15 cellular contexts compared by ENCODE assay signal in the genomic region with DNA sequence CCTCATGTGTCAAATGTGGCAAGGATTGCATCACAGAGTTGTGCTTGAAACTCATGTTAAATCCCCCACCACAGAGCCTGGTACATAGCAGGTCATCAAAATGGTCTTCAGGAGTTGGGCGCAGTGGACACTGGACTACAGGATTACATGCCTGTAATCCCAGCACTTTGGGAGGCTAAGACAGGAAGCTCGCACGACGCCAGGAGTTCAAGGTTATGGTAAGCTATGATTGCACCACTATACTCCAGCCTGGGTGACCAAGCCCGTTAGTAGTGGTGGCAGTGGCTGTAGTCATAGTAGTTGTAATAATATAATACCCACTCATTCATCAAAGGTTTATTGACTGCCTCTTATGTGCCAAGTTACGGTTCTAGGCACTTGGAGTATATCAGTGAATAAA.
DNase-seq lines count a peak whose midpoint lies in the region; ATAC-seq and TF ChIP-seq lines count a peak whose summit lies in the region.
"Had no signal": no experiment of that assay in that cellular context is flagged by ENCODE, and none has a peak within 500 bp of the region (broad histone marks: within the 10 kb centered on the region; RNA-seq: fewer than 3 reads in every experiment).

No MANE protein-coding gene starts in this region.

- H3K4me1 ChIP-seq in IMR-90 (ENCODE audit: control insufficient read depth, insufficient read depth, low read length) (peaks cover 16% of the 10 kb centered on the region), mesenchymal stem cell (ENCODE audit: control insufficient read depth, insufficient read depth, low read depth, low read length) (peaks cover 13% of the 10 kb centered on the region), upper lobe of right lung (peaks cover 15% of the 10 kb centered on the region), hepatocyte (ENCODE audit: insufficient read depth) (peaks cover 20% of the 10 kb centered on the region)

- H3K4ac ChIP-seq in IMR-90 (ENCODE audit: low read depth, low read length) (no peak overlapping the region), mesenchymal stem cell (ENCODE audit: low read depth in 1 of 2, low read length in 2 of 2) (no peak overlapping the region)

- POLR2A ChIA-PET in IMR-90 (lab: Charles Lee; ENCODE audit: unreplicated experiment), result no interaction called here

- WGBS in IMR-90 (ENCODE audit: extremely low coverage in 2 of 2, insufficient read length in 1 of 2), 2 experiments, result no CpG with 5 or more reads among the region's 6 CpGs
- 100% methylated on average over 3 of the region's 6 CpGs for WGBS in mesenchymal stem cell
- WGBS in hepatocyte (ENCODE audit: low lambda C conversion rate, missing lambda C conversion rate), result 93% methylated on average over 6 of the region's 6 CpGs

- no peaks in the 10 kb centered on the region for H3K27me3 Mint-ChIP-seq in activated naive CD4-positive, alpha-beta T cell treated with anti-CD3 and anti-CD28 coated beads, Interleukin-2, amount 50 U/mL, for 24 hours
- H3K27me3 Mint-ChIP-seq: B cell had no signal

- H2BK12ac ChIP-seq in mesenchymal stem cell (ENCODE audit: low read length in 2 of 2), result no peak overlapping the region

- no peak overlapping the region for H3K27ac ChIP-seq in IMR-90 (ENCODE audit: insufficient read depth, low read length)
- no peak overlapping the region for H3K27ac ChIP-seq in mesenchymal stem cell (ENCODE audit: low read length, poor library complexity, severe bottlenecking)
- no peak overlapping the region for H3K27ac ChIP-seq in upper lobe of right lung
- H3K27ac ChIP-seq in hepatocyte, result no peak overlapping the region

- ATAC-seq in activated naive CD4-positive, alpha-beta T cell treated with anti-CD3 and anti-CD28 coated beads, Interleukin-2, amount 50 U/mL, for 72 hours, result no peak
- no peak for ATAC-seq in IMR-90 (ENCODE audit: low read depth)
- ATAC-seq in upper lobe of right lung, result no peak
- ATAC-seq: CD8-positive, alpha-beta T cell had no signal

- no peak overlapping the region for H2BK20ac ChIP-seq in IMR-90 (ENCODE audit: low read depth, low read length)

- TF ChIP-seq RAD21 in IMR-90 (IDR thresholded peaks at IDR 0.05; ENCODE audit: low read length), result no peak

- no peak overlapping the region for H3K14ac ChIP-seq in IMR-90 (replicated peaks; ENCODE audit: low read depth, low read length)
- no peak overlapping the region for H3K14ac ChIP-seq in mesenchymal stem cell (ENCODE audit: low read length in 2 of 2)

- H3K4me1 Mint-ChIP-seq in activated naive CD4-positive, alpha-beta T cell treated with anti-CD3 and anti-CD28 coated beads, Interleukin-2, amount 50 U/mL, for 24 hours, result peaks cover 43% of the 10 kb centered on the region

- H3K9ac ChIP-seq in IMR-90 (ENCODE audit: low read depth, low read length), result no peak overlapping the region
- no peak overlapping the region for H3K9ac ChIP-seq in mesenchymal stem cell (ENCODE audit: low read length)

- H3K79me2 ChIP-seq in hepatocyte, result no peaks in the 10 kb centered on the region

- dilution Hi-C loops in IMR-90 (cut with HindIII; ENCODE audit: low sequenced_read_pairs, unreplicated experiment), result loop anchor here (25.0 kb wide), 1 partner anchor 104 kb away; no protein-coding TSS in a partner anchor

- H3K9me2 ChIP-seq in hepatocyte (replicated peaks; ENCODE audit: insufficient read depth), result no peaks in the 10 kb centered on the region

- DNase-seq in activated naive CD4-positive, alpha-beta T cell treated with anti-CD3 and anti-CD28 coated beads, Interleukin-2, amount 50 U/mL, for 72 hours (ENCODE audit: low spot score in 2 of 2), result no peak
- DNase-seq in IMR-90 (no peak), mesenchymal stem cell (no peak), upper lobe of right lung (peak; percentile 11), hepatocyte (ENCODE audit: low spot score) (no peak), COR-L47 (lab: John Stamatoyannopoulos, UW) (no peak)
- DNase-seq: C1 segment of cervical spinal cord; Caco-2; CD8-positive, alpha-beta T cell; DND-41; GDM1; GOT3; H9 had no signal

- H3K9me3 Mint-ChIP-seq in activated naive CD4-positive, alpha-beta T cell treated with anti-CD3 and anti-CD28 coated beads, Interleukin-2, amount 50 U/mL, for 24 hours, result no peaks in the 10 kb centered on the region
- H3K9me3 Mint-ChIP-seq in activated naive CD4-positive, alpha-beta T cell treated with anti-CD3 and anti-CD28 coated beads, Interleukin-2, amount 50 U/mL, for 72 hours, result no peaks in the 10 kb centered on the region
- H3K9me3 Mint-ChIP-seq: CD8-positive, alpha-beta T cell had no signal

- 0 out of 3 replicates have a peak overlapping the region, but pooled peaks have one; percentile 4 for H2BK15ac ChIP-seq in IMR-90 (ENCODE audit: low read depth, low read length)
- H2BK15ac ChIP-seq in mesenchymal stem cell (ENCODE audit: low read depth, poor library complexity, severe bottlenecking), result no peak overlapping the region

- H2AK9ac ChIP-seq in IMR-90 (replicated peaks; ENCODE audit: low read depth, low read length, poor library complexity), result no peak overlapping the region

- H3K9me3 ChIP-seq in IMR-90 (ENCODE audit: control insufficient read depth, insufficient read depth, low read length), result no peaks in the 10 kb centered on the region
- no peaks in the 10 kb centered on the region for H3K9me3 ChIP-seq in mesenchymal stem cell (ENCODE audit: control insufficient read depth, low read length)
- H3K9me3 ChIP-seq in upper lobe of right lung, result no peaks in the 10 kb centered on the region
- H3K9me3 ChIP-seq in hepatocyte (ENCODE audit: low read depth), result no peaks in the 10 kb centered on the region
- H3K9me3 ChIP-seq: Caco-2 had no signal

- H3K27me3 ChIP-seq in IMR-90 (ENCODE audit: control insufficient read depth, insufficient read depth, low read length), result no peaks in the 10 kb centered on the region
- no peaks in the 10 kb centered on the region for H3K27me3 ChIP-seq in mesenchymal stem cell (ENCODE audit: control insufficient read depth in 1 of 2, insufficient read depth in 1 of 2, low read length in 2 of 2)
- H3K27me3 ChIP-seq in upper lobe of right lung, result no peaks in the 10 kb centered on the region
- no peaks in the 10 kb centered on the region for H3K27me3 ChIP-seq in hepatocyte

- H3K79me1 ChIP-seq in IMR-90 (ENCODE audit: low read depth in 1 of 2, low read length in 2 of 2), result no peaks in the 10 kb centered on the region
- no peaks in the 10 kb centered on the region for H3K79me1 ChIP-seq in mesenchymal stem cell (replicated peaks; ENCODE audit: low read length, poor library complexity, severe bottlenecking)

- CTCF ChIA-PET in IMR-90 (lab: Yijun Ruan, JAX), result interaction anchor here (1.1 kb wide), 1 partner anchor 18 kb away, joined by 3 read pairs; no protein-coding TSS in a partner anchor

- H2BK5ac ChIP-seq in IMR-90 (ENCODE audit: low read depth, low read length, poor library complexity, severe bottlenecking) (no peak overlapping the region), mesenchymal stem cell (ENCODE audit: low read depth, low read length, poor library complexity, severe bottlenecking) (no peak overlapping the region)

- no peak overlapping the region for H3K4me3 Mint-ChIP-seq in activated naive CD4-positive, alpha-beta T cell treated with anti-CD3 and anti-CD28 coated beads, Interleukin-2, amount 50 U/mL, for 24 hours
- H3K4me3 Mint-ChIP-seq: B cell; CD8-positive, alpha-beta T cell; H9 had no signal

- H4K20me1 ChIP-seq in IMR-90 (ENCODE audit: insufficient read depth, low read length), result no peaks in the 10 kb centered on the region
- H4K20me1 ChIP-seq in hepatocyte (ENCODE audit: insufficient read depth, poor library complexity, severe bottlenecking), result no peaks in the 10 kb centered on the region

- H2BK120ac ChIP-seq in IMR-90 (ENCODE audit: low read depth, low read length), result peak overlapping the region; percentile 94; the same call in 1 of the 2 replicates
- H2BK120ac ChIP-seq in mesenchymal stem cell (ENCODE audit: low read depth, low read length), result no peak overlapping the region

- H3K36me3 ChIP-seq in IMR-90 (ENCODE audit: control insufficient read depth, insufficient read depth, low read length) (no peaks in the 10 kb centered on the region), mesenchymal stem cell (ENCODE audit: control insufficient read depth in 1 of 2, insufficient read depth in 2 of 2, low read depth in 1 of 2, low read length in 2 of 2) (no peaks in the 10 kb centered on the region), upper lobe of right lung (no peaks in the 10 kb centered on the region), hepatocyte (replicated peaks; ENCODE audit: insufficient read depth, low read depth) (no peaks in the 10 kb centered on the region)

- H4K8ac ChIP-seq in IMR-90 (ENCODE audit: low read depth in 2 of 2, low read length in 2 of 2) (no peak overlapping the region), mesenchymal stem cell (ENCODE audit: low read length) (no peak overlapping the region)

- no peak overlapping the region for H4K5ac ChIP-seq in IMR-90 (ENCODE audit: low read depth, low read length)

- H4K91ac ChIP-seq in IMR-90 (ENCODE audit: insufficient read depth, low read depth, low read length) (0 out of 2 replicates have a peak overlapping the region, but pooled peaks have one; percentile 9), mesenchymal stem cell (ENCODE audit: low read length) (no peak overlapping the region)

- in situ Hi-C loops in IMR-90 (cut with MboI; ENCODE audit: low sequenced_read_pairs), result no loop called here

- H3K4me2 ChIP-seq in IMR-90 (ENCODE audit: low read depth, low read length), result no peak overlapping the region
- no peak overlapping the region for H3K4me2 ChIP-seq in mesenchymal stem cell (ENCODE audit: low read length, poor library complexity, severe bottlenecking)
- H3K4me2 ChIP-seq in hepatocyte, result no peak overlapping the region

- H3K36me3 Mint-ChIP-seq in activated naive CD4-positive, alpha-beta T cell treated with anti-CD3 and anti-CD28 coated beads, Interleukin-2, amount 50 U/mL, for 24 hours, result no peaks in the 10 kb centered on the region
- H3K36me3 Mint-ChIP-seq in activated naive CD4-positive, alpha-beta T cell treated with anti-CD3 and anti-CD28 coated beads, Interleukin-2, amount 50 U/mL, for 72 hours, result peaks cover 0 to 26% of the 10 kb centered on the region in 2 donors
- H3K36me3 Mint-ChIP-seq: CD8-positive, alpha-beta T cell had no signal

- H3K4me3 ChIP-seq in IMR-90 (ENCODE audit: insufficient read depth, low read depth, low read length) (no peak overlapping the region), mesenchymal stem cell (ENCODE audit: insufficient read depth in 1 of 2, low read depth in 1 of 2, low read length in 2 of 2) (no peak overlapping the region), upper lobe of right lung (no peak overlapping the region), hepatocyte (no peak overlapping the region)

- no peak overlapping the region for H3K23ac ChIP-seq in IMR-90 (ENCODE audit: low read depth, low read length)
- no peak overlapping the region for H3K23ac ChIP-seq in mesenchymal stem cell (ENCODE audit: low read length in 2 of 2)

- BruUV-seq in IMR-90 (replicated peaks; lab: Mats Ljungman, UMichigan), result no TSS peak

- H3K18ac ChIP-seq in IMR-90 (ENCODE audit: low read depth, low read length) (no peak overlapping the region), mesenchymal stem cell (ENCODE audit: low read depth in 1 of 2, low read length in 2 of 2) (no peak overlapping the region)

- H3K9me1 ChIP-seq in IMR-90 (ENCODE audit: insufficient read depth, low read length), result peaks cover 30% of the 10 kb centered on the region

- H2AK5ac ChIP-seq in IMR-90 (ENCODE audit: low read depth, low read length) (peak overlapping the region; percentile 83), mesenchymal stem cell (ENCODE audit: low read length, severe bottlenecking) (peak overlapping the region; percentile 44)

- intact Hi-C loops in IMR-90 (cut with micrococcal nuclease), result no loop called here
- intact Hi-C loops in upper lobe of right lung (cut with DNase I), result no loop called here

- H3K56ac ChIP-seq in IMR-90 (ENCODE audit: extremely low read depth, insufficient read depth, low read length), result no peak overlapping the region

- peak overlapping the region; percentile 35 for H3K27ac Mint-ChIP-seq in activated naive CD4-positive, alpha-beta T cell treated with anti-CD3 and anti-CD28 coated beads, Interleukin-2, amount 50 U/mL, for 24 hours
- H3K27ac Mint-ChIP-seq in activated naive CD4-positive, alpha-beta T cell treated with anti-CD3 and anti-CD28 coated beads, Interleukin-2, amount 50 U/mL, for 72 hours, result no peak overlapping the region
- H3K27ac Mint-ChIP-seq: H9 had no signal

- TF ChIP-seq POLR2A in IMR-90 (IDR thresholded peaks at IDR 0.05; ENCODE audit: low read depth, low read length), result no peak

- TF ChIP-seq CTCF in IMR-90 (conservative IDR thresholded peaks at IDR 0.05; ENCODE audit: low read depth, low read length) (no peak), upper lobe of right lung (IDR thresholded peaks at IDR 0.05) (no peak), hepatocyte (IDR thresholded peaks at IDR 0.05; ENCODE audit: poor library complexity) (no peak)

- H2AFZ ChIP-seq in IMR-90 (replicated peaks; ENCODE audit: low read length, poor library complexity) (no peak overlapping the region), mesenchymal stem cell (ENCODE audit: low read depth, low read length) (no peak overlapping the region), hepatocyte (no peak overlapping the region)
